ENCODE assay signal across 1 cellular context in genomic region chr2:20452551-20452950, GRCh38.
TF ChIP-seq lines count a peak whose summit lies in the region.

No MANE protein-coding gene starts in this region.

TF ChIP-seq in IMR-90, 13 proteins besides CTCF, POLR2A, EP300 and RAD21 (continued from another document):
- TF ChIP-seq ELK1 (IDR thresholded peaks at IDR 0.05; ENCODE audit: borderline replicate concordance, low read depth, low read length) (no peak), SMC3 (IDR thresholded peaks at IDR 0.05; ENCODE audit: low read depth, low read length) (peak; percentile 29; the same call in 1 of the 2 replicates)
